ENCODE assay signal across 1 cellular context in genomic region chr9:125100822-125101221, GRCh38.
TF ChIP-seq lines count a peak whose summit lies in the region.

No MANE protein-coding gene starts in this region.

TF ChIP-seq in HEK293, 187 proteins besides CTCF, POLR2A, EP300 and RAD21 (continued from another document):
- TF ChIP-seq ZNF26 (tag by site-specific recombination; IDR thresholded peaks at IDR 0.05) = no peak
- TF ChIP-seq TRIM28 (IDR thresholded peaks at IDR 0.05; ENCODE audit: borderline replicate concordance, low read length) = no peak
